ENCODE assay signal across 23 cellular contexts in the genomic region with DNA sequence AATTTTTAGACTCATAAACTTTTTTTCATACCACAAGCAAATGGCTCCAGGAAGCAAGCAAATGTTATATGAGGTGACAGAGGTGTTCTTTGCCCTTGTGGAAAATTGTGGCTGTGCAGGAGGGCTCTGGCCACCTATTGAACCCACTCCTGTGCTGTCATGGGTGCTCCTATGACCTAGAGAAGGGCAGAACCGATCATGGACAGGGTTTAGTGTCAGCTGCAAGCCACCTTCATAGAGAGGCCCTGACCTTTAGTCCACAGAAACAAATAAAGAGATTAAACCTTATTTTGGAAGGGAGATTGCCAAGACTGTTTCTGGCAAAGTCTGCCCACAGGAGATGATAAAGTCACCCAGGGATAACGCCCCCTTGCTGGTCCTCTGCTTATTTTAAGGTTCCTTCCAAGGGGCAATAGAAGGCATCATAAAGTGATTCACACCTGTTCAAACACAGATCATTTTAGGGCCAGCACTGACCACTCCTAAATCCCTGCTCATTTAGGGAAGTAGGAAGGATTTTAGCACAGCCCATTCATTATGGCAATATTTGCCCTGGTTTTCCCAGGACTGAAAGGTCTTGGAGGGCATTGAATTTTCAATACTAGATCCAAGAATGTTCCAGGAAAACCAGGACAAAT. TPM values are rescaled to one million over a fixed set of nuclear protein-coding genes. Genes with fewer than 3 reads are reported as not detected.
DNase-seq lines count a peak whose midpoint lies in the region; ATAC-seq, FAIRE-seq and TF ChIP-seq lines count a peak whose summit lies in the region.
"Had no signal": no experiment of that assay in that cellular context is flagged by ENCODE, and none has a peak within 500 bp of the region (broad histone marks: within the 10 kb centered on the region; RNA-seq: fewer than 3 reads in every experiment).

No MANE protein-coding gene starts in this region.

- POLR2A ChIA-PET in GM12878 (lab: Charles Lee), result no interaction called here

- DNase-seq in GM12878 (ENCODE audit: low read depth, low spot score) (no peak), T-helper 9 cell (no peak), NCI-H226 (no peak), NCI-H1417 (lab: John Stamatoyannopoulos, UW) (no peak), amygdala (lab: John Stamatoyannopoulos, UW) (no peak)
- DNase-seq: activated CD4-positive, alpha-beta T cell treated with anti-CD3 and anti-CD28 coated beads, Interleukin-2, amount 50 U/mL, for 1 hour; activated naive CD4-positive, alpha-beta T cell; aorta; CD4-positive, alpha-beta T cell; effector CD4-positive, alpha-beta T cell; gastrocnemius medialis; HFFc6; kidney; NCI-H1092 treated with DMSO at 0.1 percent for 48 hours; NCI-H524 treated with DMSO at 0.1 percent for 48 hours; Right ventricle myocardium superior; stimulated activated CD4-positive, alpha-beta T cell treated with anti-CD3 and anti-CD28 coated beads, Interleukin-1b, Interleukin-23, amount 100 ng/mL, for 48 hours; stimulated activated naive CD4-positive, alpha-beta T cell; SW 1271 had no signal

- H3K36me3 ChIP-seq in GM12878 (ENCODE audit: control insufficient read depth in 2 of 2, insufficient read depth in 2 of 2, low read length in 1 of 2), result no peaks in the 10 kb centered on the region
- H3K36me3 ChIP-seq: gastrocnemius medialis, tibial nerve had no signal

- intact Hi-C loops in GM12878 (cut with micrococcal nuclease; ENCODE audit: unreplicated experiment), result no loop called here

- TF ChIP-seq RAD21 in GM12878 (IDR thresholded peaks at IDR 0.05; ENCODE audit: insufficient read depth, low read depth, low read length), result no peak

- ATAC-seq in GM18511 (IDR thresholded peaks at IDR 0.05; ENCODE audit: unreplicated experiment), result peak; percentile 45
- ATAC-seq in GM21390 (IDR thresholded peaks at IDR 0.05; ENCODE audit: unreplicated experiment), result peak; percentile 18
- ATAC-seq in HG03520 (IDR thresholded peaks at IDR 0.05; ENCODE audit: unreplicated experiment), result peak; percentile 36
- peak; percentile 44 for ATAC-seq in GM12878
- ATAC-seq: gastrocnemius medialis had no signal

- in situ Hi-C loops in GM12878 (cut with MboI), result no loop called here

- no peaks in the 10 kb centered on the region for H4K20me1 ChIP-seq in GM12878 (ENCODE audit: control insufficient read depth, insufficient read depth)

- peaks cover 14% of the 10 kb centered on the region; the same call in 1 of the 2 replicates for H3K4me1 ChIP-seq in GM12878 (ENCODE audit: control insufficient read depth, insufficient read depth, low read length)
- H3K4me1 ChIP-seq: gastrocnemius medialis had no signal

- H3K79me2 ChIP-seq in GM12878 (ENCODE audit: control insufficient read depth, insufficient read depth, low read length), result no peaks in the 10 kb centered on the region

- FAIRE-seq in GM12878 (lab: Jason Lieb, UNC), result no peak
- FAIRE-seq: kidney had no signal

- WGBS in GM12878 (ENCODE audit: insufficient coverage, insufficient replicate concordance, low lambda C conversion rate, missing lambda C conversion rate), result 0% methylated on average over 2 of the region's 2 CpGs

- SMC1A ChIA-PET in GM12878 (lab: Charles Lee; ENCODE audit: uncharacterized antibody, unreplicated experiment), result no interaction called here

- no peak for TF ChIP-seq EP300 in GM12878 (IDR thresholded peaks at IDR 0.05; ENCODE audit: borderline replicate concordance in 1 of 2, control insufficient read depth in 1 of 2, low read depth in 2 of 2, low read length in 2 of 2)

- TF ChIP-seq CTCF in GM12878 (IDR thresholded peaks at IDR 0.05 in 2 of 3, conservative IDR thresholded peaks at IDR 0.05 in 1 of 3; ENCODE audit: control insufficient read depth in 2 of 3, extremely low read depth in 1 of 3, insufficient read depth in 1 of 3, low read depth in 3 of 3, low read length in 3 of 3), result no peak

- no peak overlapping the region for H3K4me2 ChIP-seq in GM12878 (ENCODE audit: control insufficient read depth, insufficient read depth)

- H3K9ac ChIP-seq in GM12878 (ENCODE audit: control insufficient read depth, insufficient read depth, low read length), result no peak overlapping the region

- no peak overlapping the region for H3K27ac ChIP-seq in GM12878 (ENCODE audit: control insufficient read depth, insufficient read depth)
- H3K27ac ChIP-seq: gastrocnemius medialis, tibial nerve had no signal

- no TSS peak for BruUV-seq in GM12878 (replicated peaks; lab: Mats Ljungman, UMichigan)

- no peak for TF ChIP-seq POLR2A in GM12878 (IDR thresholded peaks at IDR 0.05; ENCODE audit: low read depth, low read length)

- no peak overlapping the region for H2AFZ ChIP-seq in GM12878 (ENCODE audit: control insufficient read depth, low read depth, low read length)

- no peaks in the 10 kb centered on the region for H3K27me3 ChIP-seq in GM12878 (replicated peaks in 1 of 2; ENCODE audit: control insufficient read depth in 2 of 2, insufficient read depth in 2 of 2, low read length in 1 of 2)
- H3K27me3 ChIP-seq: gastrocnemius medialis, tibial nerve had no signal

- CTCF ChIA-PET in GM12878 (lab: Yijun Ruan, JAX), result interaction anchor here (1.0 to 4.1 kb wide), 4 partner anchors 11 to 41 kb away, joined by 3 to 19 read pairs (median 10); no protein-coding TSS in a partner anchor

- RAD21 ChIA-PET in GM12878 (lab: Charles Lee; ENCODE audit: unreplicated experiment), result interaction anchor here (1.1 to 1.8 kb wide), 2 partner anchors 9 to 125 kb away, joined by 3 to 5 read pairs; no protein-coding TSS in a partner anchor

- no peaks in the 10 kb centered on the region for H3K9me3 ChIP-seq in GM12878 (replicated peaks; ENCODE audit: control insufficient read depth, insufficient read depth, low read length)
- H3K9me3 ChIP-seq: gastrocnemius medialis, tibial nerve had no signal

- no peak overlapping the region for H3K4me3 ChIP-seq in GM12878
- H3K4me3 ChIP-seq: gastrocnemius medialis, tibial nerve had no signal

TF ChIP-seq in GM12878, 131 proteins besides CTCF, POLR2A, EP300 and RAD21 (continues in another document):
- TF ChIP-seq POLR2AphosphoS5 (IDR thresholded peaks at IDR 0.05; ENCODE audit: low read length), result no peak
- TF ChIP-seq SREBF1 (IDR thresholded peaks at IDR 0.05; ENCODE audit: low read length), result no peak
- no peak for TF ChIP-seq HSF1 (IDR thresholded peaks at IDR 0.05; ENCODE audit: low read depth, low read length)
- TF ChIP-seq TARDBP (IDR thresholded peaks at IDR 0.05; ENCODE audit: borderline replicate concordance), result no peak
- no peak for TF ChIP-seq SIN3A (IDR thresholded peaks at IDR 0.05; ENCODE audit: low read depth, low read length)
- no peak for TF ChIP-seq ETV6 (conservative IDR thresholded peaks at IDR 0.05 in 1 of 2, IDR thresholded peaks at IDR 0.05 in 1 of 2; ENCODE audit: borderline replicate concordance in 1 of 2, low read depth in 1 of 2)
- TF ChIP-seq MEF2B (IDR thresholded peaks at IDR 0.05; ENCODE audit: partially characterized antibody, poor library complexity, severe bottlenecking), result no peak
- TF ChIP-seq IRF5 (IDR thresholded peaks at IDR 0.05; ENCODE audit: borderline replicate concordance), result no peak
- TF ChIP-seq NR2F1 (conservative IDR thresholded peaks at IDR 0.05), result no peak

RNA-seq across cellular contexts. Expression of gene STAT4, which starts 26.1 kb away (rescaled TPM):
- 144 and 145 TPM in 2 replicates for total RNA-seq in GM12878 (2013; cell fraction: nucleolus; rRNA removed)
- total RNA-seq in GM12878 (2014; rRNA removed) (6.7 and 8.3 TPM in 2 replicates), GM12878 (2014; rRNA removed; fragmentation: Illumina TruSeq; extraction: Trizol) (9.3 and 11.2 TPM in 2 replicates), GM12878 (2021) (5.7 and 6.9 TPM in 2 replicates)
- 1.1 TPM for polyA plus RNA-seq in GM12878 (2011; ENCODE audit: low read depth)
- polyA plus RNA-seq in GM12878 (2011; rRNA removed) (4.9 and 6.0 TPM in 2 replicates), GM12878 (2014; fragmentation: Illumina TruSeq; extraction: Trizol) (9.3 TPM in 2 replicates), GM12878 (2014; fragmentation: Nextera tagmentation; extraction: Ambion mirVana) (1 to 10 TPM; 3.1 to 4.4 TPM), GM12878 (2014; rRNA removed) (5.7 and 7.5 TPM in 2 replicates), GM12878 (2016; fragmentation: Nextera tagmentation; extraction: Ambion mirVana) (1 to 10 TPM; 7.3 to 7.9 TPM)
- polyA plus RNA-seq in GM12878 (2011; cell fraction: cytosol; rRNA removed), result 1.7 and 1.9 TPM in 2 replicates
- 4.0 and 5.4 TPM in 2 replicates for polyA plus RNA-seq in GM12878 (2011; cell fraction: nucleus; rRNA removed)
- polyA plus RNA-seq in GM12878 (2012), result 1.8 and 1.9 TPM in 2 replicates
- polyA minus RNA-seq in GM12878 (2011; rRNA and poly(A)+ RNA removed), result 3.2 and 6.2 TPM in 2 replicates
- 3.3 and 3.6 TPM in 2 replicates for polyA minus RNA-seq in GM12878 (2011; cell fraction: cytosol; rRNA and poly(A)+ RNA removed)
- polyA minus RNA-seq in GM12878 (2011; cell fraction: nucleus; rRNA and poly(A)+ RNA removed), result 6.3 and 6.6 TPM in 2 replicates
